ENCODE assay signal across 1 cellular context in the genomic region with DNA sequence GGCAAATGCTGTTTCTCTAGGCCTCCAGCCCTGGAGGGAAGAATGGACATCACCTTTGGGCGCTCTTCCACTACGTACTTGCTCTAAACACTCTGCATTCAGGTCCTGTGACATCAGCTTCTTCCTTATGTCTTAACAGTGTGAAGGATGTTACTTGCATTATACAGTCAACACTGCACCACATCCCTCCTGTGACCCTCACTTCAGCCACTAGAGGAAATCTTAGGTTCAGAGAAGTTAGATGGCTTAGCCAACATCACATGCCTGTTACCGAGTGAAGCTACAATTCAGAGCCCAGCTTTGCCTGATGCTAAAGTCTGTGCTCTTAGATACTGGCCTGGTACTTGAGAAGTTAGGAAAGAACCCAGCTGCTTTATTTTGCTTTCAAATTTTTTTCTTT.
TF ChIP-seq lines count a peak whose summit lies in the region.

No MANE protein-coding gene starts in this region.

TF ChIP-seq in GM23338, 12 proteins besides CTCF, POLR2A, EP300 and RAD21:
- no peak for TF ChIP-seq ZNF114 (CRISPR knock-in tag; IDR thresholded peaks at IDR 0.05)
- TF ChIP-seq, protein P1, sequence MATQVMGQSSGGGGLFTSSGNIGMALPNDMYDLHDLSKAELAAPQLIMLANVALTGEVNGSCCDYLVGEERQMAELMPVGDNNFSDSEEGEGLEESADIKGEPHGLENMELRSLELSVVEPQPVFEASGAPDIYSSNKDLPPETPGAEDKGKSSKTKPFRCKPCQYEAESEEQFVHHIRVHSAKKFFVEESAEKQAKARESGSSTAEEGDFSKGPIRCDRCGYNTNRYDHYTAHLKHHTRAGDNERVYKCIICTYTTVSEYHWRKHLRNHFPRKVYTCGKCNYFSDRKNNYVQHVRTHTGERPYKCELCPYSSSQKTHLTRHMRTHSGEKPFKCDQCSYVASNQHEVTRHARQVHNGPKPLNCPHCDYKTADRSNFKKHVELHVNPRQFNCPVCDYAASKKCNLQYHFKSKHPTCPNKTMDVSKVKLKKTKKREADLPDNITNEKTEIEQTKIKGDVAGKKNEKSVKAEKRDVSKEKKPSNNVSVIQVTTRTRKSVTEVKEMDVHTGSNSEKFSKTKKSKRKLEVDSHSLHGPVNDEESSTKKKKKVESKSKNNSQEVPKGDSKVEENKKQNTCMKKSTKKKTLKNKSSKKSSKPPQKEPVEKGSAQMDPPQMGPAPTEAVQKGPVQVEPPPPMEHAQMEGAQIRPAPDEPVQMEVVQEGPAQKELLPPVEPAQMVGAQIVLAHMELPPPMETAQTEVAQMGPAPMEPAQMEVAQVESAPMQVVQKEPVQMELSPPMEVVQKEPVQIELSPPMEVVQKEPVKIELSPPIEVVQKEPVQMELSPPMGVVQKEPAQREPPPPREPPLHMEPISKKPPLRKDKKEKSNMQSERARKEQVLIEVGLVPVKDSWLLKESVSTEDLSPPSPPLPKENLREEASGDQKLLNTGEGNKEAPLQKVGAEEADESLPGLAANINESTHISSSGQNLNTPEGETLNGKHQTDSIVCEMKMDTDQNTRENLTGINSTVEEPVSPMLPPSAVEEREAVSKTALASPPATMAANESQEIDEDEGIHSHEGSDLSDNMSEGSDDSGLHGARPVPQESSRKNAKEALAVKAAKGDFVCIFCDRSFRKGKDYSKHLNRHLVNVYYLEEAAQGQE (IDR thresholded peaks at IDR 0.05; ENCODE audit: unreplicated experiment): no peak
TF ChIP-seq in GM23338: peak in this region for 0.
